In genomic region chr12:118391424-118391823, GRCh38 we compare ENCODE assay signal across 27 cellular contexts. TPM values are rescaled to one million over a fixed set of nuclear protein-coding genes. Genes with fewer than 3 reads are reported as not detected.
DNase-seq lines count a peak whose midpoint lies in the region; ATAC-seq and TF ChIP-seq lines count a peak whose summit lies in the region.
"Had no signal": no experiment of that assay in that cellular context is flagged by ENCODE, and none has a peak within 500 bp of the region (broad histone marks: within the 10 kb centered on the region; RNA-seq: fewer than 3 reads in every experiment).

No MANE protein-coding gene starts in this region.

- intact Hi-C loops in Right ventricle myocardium inferior (cut with DNase I) = no loop called here
- intact Hi-C loops in cardiac septum (cut with DNase I) = no loop called here
- intact Hi-C loops in sciatic nerve (cut with DNase I) = no loop called here
- intact Hi-C loops in body of pancreas (cut with DNase I) = no loop called here
- intact Hi-C loops in lower leg skin (cut with DNase I; ENCODE audit: low total_unique reads) = no loop called here

- H3K4me1 ChIP-seq in gastroesophageal sphincter = no peaks in the 10 kb centered on the region
- no peaks in the 10 kb centered on the region for H3K4me1 ChIP-seq in body of pancreas
- H3K4me1 ChIP-seq: Peyer's patch, SJSA1 had no signal

- H3K27ac ChIP-seq in gastroesophageal sphincter (peak overlapping the region in 1 of 4 donors; percentile 45), body of pancreas (no peak overlapping the region)
- H3K27ac ChIP-seq: GM23248, HL-60, Peyer's patch, SJSA1 had no signal

- H3K36me3 ChIP-seq in gastroesophageal sphincter (peaks cover 0 to 100% of the 10 kb centered on the region in 2 donors), body of pancreas (replicated peaks in 1 of 2; ENCODE audit: insufficient read depth in 1 of 2, low read depth in 2 of 2) (peaks cover 9 to 40% of the 10 kb centered on the region in 2 donors)

- peak; percentile 59 for ATAC-seq in Right ventricle myocardium inferior
- peak; percentile 41 for ATAC-seq in gastroesophageal sphincter
- peak; percentile 65 for ATAC-seq in sciatic nerve
- no peak for ATAC-seq in body of pancreas
- ATAC-seq: GM12878, HepG2, K562 had no signal

- H3K4me3 ChIP-seq in gastroesophageal sphincter (no peak overlapping the region), body of pancreas (no peak overlapping the region), lower leg skin (ENCODE audit: low read depth, poor library complexity, severe bottlenecking) (no peak overlapping the region)
- H3K4me3 ChIP-seq: GM12878, GM23248, K562, MG63, Peyer's patch, SJSA1 had no signal

- TF ChIP-seq EP300 in gastroesophageal sphincter (IDR thresholded peaks at IDR 0.05) = no peak

- TF ChIP-seq CTCF in gastroesophageal sphincter (IDR thresholded peaks at IDR 0.05) (no peak), body of pancreas (IDR thresholded peaks at IDR 0.05) (no peak), lower leg skin (IDR thresholded peaks at IDR 0.05) (no peak)

- no peaks in the 10 kb centered on the region for H3K27me3 ChIP-seq in gastroesophageal sphincter
- no peaks in the 10 kb centered on the region for H3K27me3 ChIP-seq in body of pancreas
- H3K27me3 ChIP-seq: MG63, Peyer's patch, SJSA1 had no signal

- 70 to 79% methylated on average over 2 of the region's 2 CpGs for WGBS in gastroesophageal sphincter (ENCODE audit: low coverage in 1 of 2), 2 donors
- WGBS in body of pancreas, 2 donors = 81 to 95% methylated on average over 2 of the region's 2 CpGs
- 65 to 84% methylated on average over 2 of the region's 2 CpGs for WGBS in lower leg skin, 2 donors

- TF ChIP-seq POLR2A in gastroesophageal sphincter (IDR thresholded peaks at IDR 0.05) (no peak), body of pancreas (IDR thresholded peaks at IDR 0.05) (no peak), lower leg skin (IDR thresholded peaks at IDR 0.05) (no peak)

- no peaks in the 10 kb centered on the region for H3K9me3 ChIP-seq in gastroesophageal sphincter
- no peaks in the 10 kb centered on the region for H3K9me3 ChIP-seq in body of pancreas
- H3K9me3 ChIP-seq: MG63, Peyer's patch, SJSA1 had no signal

- DNase-seq in Right ventricle myocardium inferior (ENCODE audit: missing footprints) (no peak), cardiac septum (ENCODE audit: low spot score) (no peak), cerebellum (ENCODE audit: low spot score) (peak; percentile 44), sciatic nerve (ENCODE audit: low spot score) (no peak), body of pancreas (no peak), NCI-H69 (lab: John Stamatoyannopoulos, UW) (no peak), lower leg skin (ENCODE audit: low spot score in 2 of 2) (no peak)
- DNase-seq: CD4-positive, CD25-positive, alpha-beta regulatory T cell; DMS79 treated with DMSO at 0.1 percent for 48 hours; GM23248; H9; HFFc6; MG63; NCI-H1048; NCI-H1436; NCI-H1930; NCI-H226; NCI-H510A treated with DMSO at 0.1 percent for 48 hours; NCI-H774; NK-92 treated with Interleukin-12 subunit alpha and Interleukin-12 subunit beta, amount 100 ng/mL, for 24 hours; Peyer's patch had no signal

RNA-seq across cellular contexts. Expression of gene SUDS3, which starts 15.1 kb away (rescaled TPM):
- total RNA-seq in Right ventricle myocardium inferior = 18.4 TPM
- 25.4 TPM for total RNA-seq in cardiac septum
- 51.9 TPM for total RNA-seq in cerebellum
- total RNA-seq in gastroesophageal sphincter = 10 to 100 TPM; 57.2 to 65.5 (median 61.5) TPM
- total RNA-seq in sciatic nerve = 38.2 TPM
- total RNA-seq in body of pancreas = 10 to 100 TPM; 30.3 to 35.5 TPM
- 10 to 100 TPM; 33.9 to 85.0 (median 68.9) TPM for total RNA-seq in lower leg skin

RNA-seq across cellular contexts. Expression of gene TAOK3, which starts 18.7 kb away (rescaled TPM):
- total RNA-seq in Right ventricle myocardium inferior (20.3 TPM), cardiac septum (21.7 TPM), cerebellum (46.2 TPM), gastroesophageal sphincter (10 to 100 TPM; 26.9 to 55.0 (median 36.7) TPM), sciatic nerve (44.1 TPM), body of pancreas (10 to 100 TPM; 15.6 to 29.3 TPM), lower leg skin (10 to 100 TPM; 15.7 to 46.6 (median 24.7) TPM)
